Comparison of ENCODE assay signal across 8 cellular contexts in the genomic region with DNA sequence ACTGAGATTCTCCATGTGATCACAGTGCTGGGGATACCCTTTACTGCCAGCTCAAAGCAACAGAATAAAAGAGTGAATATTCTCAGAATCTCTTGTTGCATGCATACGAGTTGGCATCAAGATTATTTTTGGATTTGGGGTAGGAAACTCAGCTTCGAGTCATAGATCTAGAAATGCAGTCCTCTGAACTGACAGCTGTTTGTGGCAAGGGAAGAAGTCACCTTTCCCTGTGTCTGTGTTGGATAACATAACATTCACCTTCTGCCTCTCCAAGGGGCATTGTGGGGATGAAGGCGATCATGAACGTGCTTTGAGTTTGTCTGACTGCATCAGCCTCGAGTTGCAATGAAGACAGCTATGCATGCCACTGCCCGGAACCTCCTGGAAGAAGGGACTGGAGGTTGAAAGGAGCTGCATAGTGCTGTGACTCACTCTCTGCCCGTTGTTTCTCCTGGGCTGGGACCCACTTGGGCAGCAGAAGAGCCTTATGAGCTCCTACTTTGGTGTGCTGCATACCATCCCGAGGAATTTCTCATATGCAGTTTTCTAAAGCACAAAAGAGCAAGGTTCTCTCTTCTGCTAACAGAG.
A peak's percentile ranks its signal among the peaks of the same experiment; 100 is the strongest.
DNase-seq lines count a peak whose midpoint lies in the region; ATAC-seq and TF ChIP-seq lines count a peak whose summit lies in the region.

No MANE protein-coding gene starts in this region.

- H3K27ac ChIP-seq in Panc1 (ENCODE audit: low read length) (peak overlapping the region; percentile 42; the same call in 1 of the 2 replicates), colonic mucosa (peak overlapping the region; percentile 54)

- H3K4me3 ChIP-seq in GM08714 (ENCODE audit: low read length) (peak overlapping the region; percentile 22; the same call in 1 of the 2 replicates), Panc1 (ENCODE audit: low read depth in 2 of 2, low read length in 2 of 2) (no peak overlapping the region), colonic mucosa (no peak overlapping the region)

- DNase-seq in Panc1 (ENCODE audit: low read depth, low spot score), result no peak
- DNase-seq in colonic mucosa, result no peak
- no peak for DNase-seq in osteocyte (ENCODE audit: extremely low spot score, unreplicated experiment)
- no peak for DNase-seq in DMS 273 (lab: John Stamatoyannopoulos, UW; ENCODE audit: unreplicated experiment)
- no peak for DNase-seq in SW 1271 (lab: John Stamatoyannopoulos, UW)
- DNase-seq in DMS114 treated with DMSO at 0.1 percent for 48 hours (lab: John Stamatoyannopoulos, UW; ENCODE audit: unreplicated experiment), result no peak

- in situ Hi-C loops in Panc1 (cut with HindIII; ENCODE audit: low pct_unique_long_range_greater_than_20kb, low sequenced_read_pairs), result no loop called here

- TF ChIP-seq CTCF in Panc1 (IDR thresholded peaks at IDR 0.05), result no peak
- TF ChIP-seq CTCF in colonic mucosa (IDR thresholded peaks at IDR 0.05), result no peak
- TF ChIP-seq CTCF in osteocyte (IDR thresholded peaks at IDR 0.05), result no peak

- no peak overlapping the region for H3K4me3 Mint-ChIP-seq in osteocyte (ENCODE audit: unreplicated experiment)

- H3K9ac ChIP-seq in colonic mucosa (ENCODE audit: low read depth in 2 of 2, low read length in 2 of 2), result no peak overlapping the region

- peaks cover 30% of the 10 kb centered on the region for H3K4me1 Mint-ChIP-seq in osteocyte (ENCODE audit: unreplicated experiment)

- intact Hi-C loops in Panc1 (cut with micrococcal nuclease; ENCODE audit: unreplicated experiment) (loop anchor here (10.0 kb wide), 1 partner anchor 823 kb away; no protein-coding TSS in a partner anchor), colonic mucosa (cut with DNase I) (no loop called here)

- peak overlapping the region; percentile 95 for H3K27ac Mint-ChIP-seq in osteocyte (ENCODE audit: unreplicated experiment)

- ATAC-seq in Panc1, result peak; percentile 52; the same call in 1 of the 2 replicates
- ATAC-seq in HG02678 (IDR thresholded peaks at IDR 0.05; ENCODE audit: unreplicated experiment), result no peak

- no peaks in the 10 kb centered on the region for H3K36me3 ChIP-seq in Panc1 (ENCODE audit: control insufficient read depth, insufficient read depth, low read length)
- H3K36me3 ChIP-seq in colonic mucosa, result no peaks in the 10 kb centered on the region

- H3K9me3 Mint-ChIP-seq in osteocyte (ENCODE audit: unreplicated experiment), result no peaks in the 10 kb centered on the region

- H3K4me1 ChIP-seq in Panc1 (ENCODE audit: control insufficient read depth, insufficient read depth, low read length) (peaks cover 10% of the 10 kb centered on the region), colonic mucosa (no peaks in the 10 kb centered on the region)

- H3K9me3 ChIP-seq in Panc1 (ENCODE audit: control insufficient read depth, insufficient read depth, low read depth, low read length), result no peaks in the 10 kb centered on the region
- H3K9me3 ChIP-seq in colonic mucosa, result no peaks in the 10 kb centered on the region

- no peaks in the 10 kb centered on the region for H3K36me3 Mint-ChIP-seq in osteocyte (ENCODE audit: unreplicated experiment)

- POLR2A ChIA-PET in Panc1 (lab: Charles Lee), result no interaction called here

- BruUV-seq in Panc1 (replicated peaks; lab: Mats Ljungman, UMichigan), result no TSS peak

- H3K27me3 ChIP-seq in Panc1 (ENCODE audit: control insufficient read depth, insufficient read depth, low read length) (no peaks in the 10 kb centered on the region), colonic mucosa (no peaks in the 10 kb centered on the region)

- H3K27me3 Mint-ChIP-seq in osteocyte (ENCODE audit: unreplicated experiment), result no peaks in the 10 kb centered on the region

- CTCF ChIA-PET in Panc1 (lab: Charles Lee), result no interaction called here
